23 cellular contexts compared by ENCODE assay signal in the genomic region with DNA sequence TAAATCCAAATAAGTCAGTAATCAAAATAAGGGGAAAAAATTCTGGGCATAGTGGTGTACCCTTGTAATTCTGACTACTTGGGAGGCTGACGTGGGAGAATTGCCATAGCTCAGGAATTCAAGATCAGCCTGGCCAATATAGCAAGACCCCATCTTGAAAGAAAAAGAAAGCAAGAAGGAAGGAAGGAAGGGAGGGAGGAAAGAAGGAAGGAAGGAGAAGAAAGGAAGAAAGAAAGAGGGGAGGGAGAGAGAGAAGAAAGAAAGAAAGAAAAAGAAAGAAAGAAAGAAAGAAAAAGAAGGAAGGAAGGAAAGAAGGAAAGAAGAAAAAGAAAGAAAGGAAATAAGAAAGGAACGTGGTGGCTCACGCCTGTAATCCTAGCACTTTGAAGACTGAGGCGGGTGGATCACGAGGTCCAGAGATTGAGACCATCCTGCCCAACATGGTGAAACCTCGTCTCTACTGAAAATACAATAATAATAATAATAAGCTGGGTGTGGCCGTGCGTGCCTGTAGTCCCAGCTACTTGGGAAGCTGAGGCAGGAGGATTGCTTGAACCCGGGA.
"Had no signal": no experiment of that assay in that cellular context is flagged by ENCODE, and none has a peak within 500 bp of the region (broad histone marks: within the 10 kb centered on the region; RNA-seq: fewer than 3 reads in every experiment).

No MANE protein-coding gene starts in this region.

- H3K9me3 Mint-ChIP-seq: naive B cell; natural killer cell; stimulated activated effector memory CD8-positive, alpha-beta T cell treated with anti-CD3 and anti-CD28 coated beads, Interleukin-12 subunit alpha, Interleukin-12 subunit beta, amount 100 ng/mL, for 72 hours; stimulated activated naive CD8-positive, alpha-beta T cell treated with anti-CD3 and anti-CD28 coated beads, Interleukin-15, Interleukin-2, amounts not matched to agents 100 ng/mL and 50 ng/mL, for 24 hours; type B pancreatic cell had no signal

- H3K36me3 ChIP-seq: left lung, lower lobe of right lung, ovary, right atrium auricular region, spleen, suprapubic skin, tibial nerve, uterus had no signal

- H3K4me1 Mint-ChIP-seq: natural killer cell; stimulated activated effector memory CD8-positive, alpha-beta T cell treated with anti-CD3 and anti-CD28 coated beads, Interleukin-12 subunit alpha, Interleukin-12 subunit beta, amount 100 ng/mL, for 72 hours had no signal

- ATAC-seq: left colon; left lung; lower lobe of right lung; natural killer cell; sciatic nerve; stimulated activated effector memory CD8-positive, alpha-beta T cell treated with anti-CD3 and anti-CD28 coated beads, Interleukin-12 subunit alpha, Interleukin-12 subunit beta, amount 100 ng/mL, for 72 hours had no signal

- DNase-seq: hippocampal formation; kidney; left colon; left lung; lower lobe of right lung; mammary epithelial cell; mesenchymal stem cell; naive B cell; natural killer cell; ovary; small intestine; spleen; stimulated activated CD4-positive, alpha-beta T cell treated with anti-CD3 and anti-CD28 coated beads, Interleukin-4, amount 100 ng/mL, for 24 hours; stimulated activated naive CD4-positive, alpha-beta T cell; uterus had no signal

- H3K27ac Mint-ChIP-seq: natural killer cell; progenitor cell of endocrine pancreas; stimulated activated effector memory CD8-positive, alpha-beta T cell treated with anti-CD3 and anti-CD28 coated beads, Interleukin-12 subunit alpha, Interleukin-12 subunit beta, amount 100 ng/mL, for 72 hours; stimulated activated naive CD8-positive, alpha-beta T cell treated with anti-CD3 and anti-CD28 coated beads, Interleukin-15, Interleukin-2, amounts not matched to agents 100 ng/mL and 50 ng/mL, for 24 hours; type B pancreatic cell had no signal

- H3K27me3 ChIP-seq: left lung, ovary, right atrium auricular region, spleen, suprapubic skin, tibial nerve, uterus had no signal

- H3K4me3 Mint-ChIP-seq: natural killer cell; stimulated activated effector memory CD8-positive, alpha-beta T cell treated with anti-CD3 and anti-CD28 coated beads, Interleukin-12 subunit alpha, Interleukin-12 subunit beta, amount 100 ng/mL, for 72 hours; stimulated activated naive CD8-positive, alpha-beta T cell treated with anti-CD3 and anti-CD28 coated beads, Interleukin-15, Interleukin-2, amounts not matched to agents 100 ng/mL and 50 ng/mL, for 24 hours; type B pancreatic cell had no signal

- FAIRE-seq: small intestine had no signal

- H3K4me1 ChIP-seq: lower lobe of right lung, right atrium auricular region, uterus had no signal

- H3K36me3 Mint-ChIP-seq: naive B cell; natural killer cell; stimulated activated effector memory CD8-positive, alpha-beta T cell treated with anti-CD3 and anti-CD28 coated beads, Interleukin-12 subunit alpha, Interleukin-12 subunit beta, amount 100 ng/mL, for 72 hours; type B pancreatic cell had no signal

- H3K27me3 Mint-ChIP-seq: progenitor cell of endocrine pancreas had no signal

- H3K27ac ChIP-seq: left lung, lower lobe of right lung, ovary, right atrium auricular region, spleen, suprapubic skin, tibial nerve, uterus had no signal

- H3K4me3 ChIP-seq: left lung, lower lobe of right lung, ovary, right atrium auricular region, spleen, suprapubic skin, tibial nerve, uterus had no signal

- H3K9me3 ChIP-seq: left lung, lower lobe of right lung, ovary, right atrium auricular region, spleen, suprapubic skin, tibial nerve, uterus had no signal
